ENCODE assay signal across 1 cellular context in the genomic region with DNA sequence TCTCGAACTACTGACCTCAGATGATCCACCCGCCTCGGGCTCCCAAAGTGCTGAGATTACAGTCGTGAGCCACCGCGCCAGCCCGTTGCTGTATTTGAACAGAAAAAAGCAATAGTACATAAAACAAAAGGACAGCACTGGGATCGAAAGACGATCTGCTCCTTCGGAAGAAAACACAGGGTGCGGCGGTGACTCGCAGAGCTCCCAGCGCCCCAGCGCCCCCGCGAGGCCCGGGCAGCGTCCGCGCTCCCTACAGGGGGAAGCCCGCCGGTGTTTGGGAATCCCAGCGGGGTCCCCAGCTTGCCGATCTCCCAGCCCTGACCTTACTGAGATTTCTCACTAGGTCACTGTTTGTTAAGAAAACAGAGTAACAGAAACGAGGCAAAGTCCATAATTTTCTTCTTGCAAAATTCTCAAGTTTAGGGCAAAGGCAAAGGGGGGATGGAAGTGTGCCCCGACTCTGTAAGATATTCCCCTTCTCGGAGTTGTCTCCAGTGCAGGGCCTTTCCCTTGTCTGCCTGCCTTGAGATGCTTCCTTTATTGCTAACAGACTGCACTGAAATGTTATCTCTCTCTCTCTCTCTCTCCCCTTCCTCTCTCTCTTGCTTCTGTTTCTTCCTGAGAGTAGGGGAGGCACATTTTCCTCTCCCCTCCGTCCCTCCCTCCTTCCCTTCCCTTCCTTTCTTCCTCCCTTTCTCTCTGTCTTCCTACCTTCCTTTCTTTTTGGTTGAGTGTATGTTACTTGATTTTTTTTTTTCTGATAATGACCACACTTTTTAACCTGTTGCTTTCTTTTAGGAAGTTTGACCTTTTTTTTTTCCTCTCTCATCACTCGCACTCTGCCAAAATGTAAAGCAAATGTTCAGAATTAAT.
TF ChIP-seq lines count a peak whose summit lies in the region.

No MANE protein-coding gene starts in this region.

TF ChIP-seq in GM23338, 12 proteins besides CTCF, POLR2A, EP300 and RAD21 (continued from another document):
- TF ChIP-seq, protein P1, sequence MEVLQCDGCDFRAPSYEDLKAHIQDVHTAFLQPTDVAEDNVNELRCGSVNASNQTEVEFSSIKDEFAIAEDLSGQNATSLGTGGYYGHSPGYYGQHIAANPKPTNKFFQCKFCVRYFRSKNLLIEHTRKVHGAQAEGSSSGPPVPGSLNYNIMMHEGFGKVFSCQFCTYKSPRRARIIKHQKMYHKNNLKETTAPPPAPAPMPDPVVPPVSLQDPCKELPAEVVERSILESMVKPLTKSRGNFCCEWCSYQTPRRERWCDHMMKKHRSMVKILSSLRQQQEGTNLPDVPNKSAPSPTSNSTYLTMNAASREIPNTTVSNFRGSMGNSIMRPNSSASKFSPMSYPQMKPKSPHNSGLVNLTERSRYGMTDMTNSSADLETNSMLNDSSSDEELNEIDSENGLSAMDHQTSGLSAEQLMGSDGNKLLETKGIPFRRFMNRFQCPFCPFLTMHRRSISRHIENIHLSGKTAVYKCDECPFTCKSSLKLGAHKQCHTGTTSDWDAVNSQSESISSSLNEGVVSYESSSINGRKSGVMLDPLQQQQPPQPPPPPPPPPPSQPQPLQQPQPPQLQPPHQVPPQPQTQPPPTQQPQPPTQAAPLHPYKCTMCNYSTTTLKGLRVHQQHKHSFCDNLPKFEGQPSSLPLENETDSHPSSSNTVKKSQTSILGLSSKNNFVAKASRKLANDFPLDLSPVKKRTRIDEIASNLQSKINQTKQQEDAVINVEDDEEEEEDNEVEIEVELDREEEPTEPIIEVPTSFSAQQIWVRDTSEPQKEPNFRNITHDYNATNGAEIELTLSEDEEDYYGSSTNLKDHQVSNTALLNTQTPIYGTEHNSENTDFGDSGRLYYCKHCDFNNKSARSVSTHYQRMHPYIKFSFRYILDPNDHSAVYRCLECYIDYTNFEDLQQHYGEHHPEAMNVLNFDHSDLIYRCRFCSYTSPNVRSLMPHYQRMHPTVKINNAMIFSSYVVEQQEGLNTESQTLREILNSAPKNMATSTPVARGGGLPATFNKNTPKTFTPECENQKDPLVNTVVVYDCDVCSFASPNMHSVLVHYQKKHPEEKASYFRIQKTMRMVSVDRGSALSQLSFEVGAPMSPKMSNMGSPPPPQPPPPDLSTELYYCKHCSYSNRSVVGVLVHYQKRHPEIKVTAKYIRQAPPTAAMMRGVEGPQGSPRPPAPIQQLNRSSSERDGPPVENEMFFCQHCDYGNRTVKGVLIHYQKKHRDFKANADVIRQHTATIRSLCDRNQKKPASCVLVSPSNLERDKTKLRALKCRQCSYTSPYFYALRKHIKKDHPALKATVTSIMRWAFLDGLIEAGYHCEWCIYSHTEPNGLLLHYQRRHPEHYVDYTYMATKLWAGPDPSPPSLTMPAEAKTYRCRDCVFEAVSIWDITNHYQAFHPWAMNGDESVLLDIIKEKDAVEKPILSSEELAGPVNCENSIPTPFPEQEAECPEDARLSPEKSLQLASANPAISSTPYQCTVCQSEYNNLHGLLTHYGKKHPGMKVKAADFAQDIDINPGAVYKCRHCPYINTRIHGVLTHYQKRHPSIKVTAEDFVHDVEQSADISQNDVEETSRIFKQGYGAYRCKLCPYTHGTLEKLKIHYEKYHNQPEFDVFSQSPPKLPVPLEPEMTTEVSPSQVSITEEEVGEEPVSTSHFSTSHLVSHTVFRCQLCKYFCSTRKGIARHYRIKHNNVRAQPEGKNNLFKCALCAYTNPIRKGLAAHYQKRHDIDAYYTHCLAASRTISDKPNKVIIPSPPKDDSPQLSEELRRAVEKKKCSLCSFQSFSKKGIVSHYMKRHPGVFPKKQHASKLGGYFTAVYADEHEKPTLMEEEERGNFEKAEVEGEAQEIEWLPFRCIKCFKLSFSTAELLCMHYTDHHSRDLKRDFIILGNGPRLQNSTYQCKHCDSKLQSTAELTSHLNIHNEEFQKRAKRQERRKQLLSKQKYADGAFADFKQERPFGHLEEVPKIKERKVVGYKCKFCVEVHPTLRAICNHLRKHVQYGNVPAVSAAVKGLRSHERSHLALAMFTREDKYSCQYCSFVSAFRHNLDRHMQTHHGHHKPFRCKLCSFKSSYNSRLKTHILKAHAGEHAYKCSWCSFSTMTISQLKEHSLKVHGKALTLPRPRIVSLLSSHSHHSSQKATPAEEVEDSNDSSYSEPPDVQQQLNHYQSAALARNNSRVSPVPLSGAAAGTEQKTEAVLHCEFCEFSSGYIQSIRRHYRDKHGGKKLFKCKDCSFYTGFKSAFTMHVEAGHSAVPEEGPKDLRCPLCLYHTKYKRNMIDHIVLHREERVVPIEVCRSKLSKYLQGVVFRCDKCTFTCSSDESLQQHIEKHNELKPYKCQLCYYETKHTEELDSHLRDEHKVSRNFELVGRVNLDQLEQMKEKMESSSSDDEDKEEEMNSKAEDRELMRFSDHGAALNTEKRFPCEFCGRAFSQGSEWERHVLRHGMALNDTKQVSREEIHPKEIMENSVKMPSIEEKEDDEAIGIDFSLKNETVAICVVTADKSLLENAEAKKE (CRISPR knock-in tag; IDR thresholded peaks at IDR 0.05) = no peak
- TF ChIP-seq NANOG (IDR thresholded peaks at IDR 0.05; ENCODE audit: borderline replicate concordance) = no peak
- TF ChIP-seq CREB1 (CRISPR knock-in tag; IDR thresholded peaks at IDR 0.05; ENCODE audit: low read depth) = no peak
